In the genomic region with DNA sequence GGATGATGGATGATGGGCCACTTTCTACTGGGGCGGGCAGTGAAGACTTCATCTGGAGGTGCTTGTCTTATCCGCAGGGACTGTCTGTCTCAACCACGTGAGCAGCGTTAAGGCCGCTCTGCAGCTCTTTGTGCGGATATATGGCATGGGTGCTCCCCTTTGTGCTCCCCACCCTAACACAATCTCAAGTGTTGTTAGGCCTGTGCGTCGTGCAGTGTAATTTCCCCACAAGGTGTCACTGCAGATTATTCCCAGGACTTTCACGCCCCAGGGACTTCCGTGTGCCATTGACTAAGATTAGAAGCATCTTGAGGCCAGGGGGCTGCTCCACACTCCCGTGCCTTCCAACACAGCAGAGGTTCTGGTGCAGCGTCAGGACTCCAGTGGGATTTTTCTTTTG, we compare ENCODE assay signal across 16 cellular contexts.
A peak's percentile ranks its signal among the peaks of the same experiment; 100 is the strongest.
DNase-seq lines count a peak whose midpoint lies in the region; ATAC-seq, FAIRE-seq and TF ChIP-seq lines count a peak whose summit lies in the region.
"Had no signal": no experiment of that assay in that cellular context is flagged by ENCODE, and none has a peak within 500 bp of the region (broad histone marks: within the 10 kb centered on the region; RNA-seq: fewer than 3 reads in every experiment).

No MANE protein-coding gene starts in this region.

- peaks cover 3% of the 10 kb centered on the region for H3K4me1 Mint-ChIP-seq in progenitor cell of endocrine pancreas (ENCODE audit: low read depth)

- no peak overlapping the region for H3K4me2 ChIP-seq in HepG2 (ENCODE audit: low read depth, low read length)
- H3K4me2 ChIP-seq in IMR-90 (ENCODE audit: low read depth, low read length), result no peak overlapping the region

- H2BK15ac ChIP-seq in IMR-90 (ENCODE audit: low read depth, low read length), result no peak overlapping the region

- peak overlapping the region; percentile 34 for H2AK9ac ChIP-seq in IMR-90 (replicated peaks; ENCODE audit: low read depth, low read length, poor library complexity)

- H3K9ac ChIP-seq in HepG2 (ENCODE audit: insufficient read depth, low read depth, low read length) (no peak overlapping the region), IMR-90 (ENCODE audit: low read depth, low read length) (no peak overlapping the region)

- H3K18ac ChIP-seq in IMR-90 (ENCODE audit: low read depth, low read length), result no peak overlapping the region

- no peak overlapping the region for H3K14ac ChIP-seq in IMR-90 (replicated peaks; ENCODE audit: low read depth, low read length)

- no peak overlapping the region for H4K8ac ChIP-seq in IMR-90 (ENCODE audit: low read depth in 2 of 2, low read length in 2 of 2)

- no peak overlapping the region for H4K5ac ChIP-seq in IMR-90 (ENCODE audit: low read depth, low read length)

- H3K36me3 Mint-ChIP-seq in progenitor cell of endocrine pancreas (ENCODE audit: insufficient read depth), result peaks cover 8% of the 10 kb centered on the region

- TF ChIP-seq EP300 in HepG2 (IDR thresholded peaks at IDR 0.05; ENCODE audit: low read depth in 2 of 2, low read length in 2 of 2) (no peak), HepG2 (CRISPR knock-in tag; IDR thresholded peaks at IDR 0.05; ENCODE audit: borderline replicate concordance) (no peak)

- H2AFZ ChIP-seq in HepG2 (ENCODE audit: low read length) (no peak overlapping the region), IMR-90 (replicated peaks; ENCODE audit: low read length, poor library complexity) (no peak overlapping the region)

- H3K9me3 ChIP-seq in HepG2 (ENCODE audit: low read length), result no peaks in the 10 kb centered on the region
- no peaks in the 10 kb centered on the region for H3K9me3 ChIP-seq in right lobe of liver
- H3K9me3 ChIP-seq in IMR-90 (ENCODE audit: control insufficient read depth, insufficient read depth, low read length), result no peaks in the 10 kb centered on the region

- peak overlapping the region; percentile 39; the same call in 1 of the 2 replicates for H2AK5ac ChIP-seq in IMR-90 (ENCODE audit: low read depth, low read length)

- H3K4me3 ChIP-seq in HepG2 (replicated peaks in 1 of 3; ENCODE audit: insufficient read depth in 1 of 3, low read depth in 2 of 3, low read length in 3 of 3), result no peak overlapping the region
- H3K4me3 ChIP-seq in right lobe of liver, result no peak overlapping the region
- no peak overlapping the region for H3K4me3 ChIP-seq in IMR-90 (ENCODE audit: insufficient read depth, low read depth, low read length)

- peaks cover 2 to 14% of the 10 kb centered on the region in 2 experiments; a peak in 4 of 5 replicates for H3K36me3 ChIP-seq in HepG2 (replicated peaks in 1 of 2; ENCODE audit: control insufficient read depth in 1 of 2, insufficient read depth in 2 of 2, low read length in 2 of 2)
- no peaks in the 10 kb centered on the region for H3K36me3 ChIP-seq in right lobe of liver
- peaks cover 2% of the 10 kb centered on the region; the same call in 1 of the 2 replicates for H3K36me3 ChIP-seq in IMR-90 (ENCODE audit: control insufficient read depth, insufficient read depth, low read length)

- intact Hi-C loops in HepG2 (cut with micrococcal nuclease; ENCODE audit: unreplicated experiment) (no loop called here), right lobe of liver (cut with DNase I) (no loop called here), IMR-90 (cut with micrococcal nuclease) (no loop called here)

- TF ChIP-seq POLR2A in HepG2 (IDR thresholded peaks at IDR 0.05; ENCODE audit: insufficient read depth in 1 of 2, low read depth in 2 of 2, low read length in 2 of 2) (no peak), right lobe of liver (IDR thresholded peaks at IDR 0.05) (no peak), IMR-90 (IDR thresholded peaks at IDR 0.05; ENCODE audit: low read depth, low read length) (no peak), GM18505 (IDR thresholded peaks at IDR 0.05; ENCODE audit: borderline replicate concordance, extremely low read depth, insufficient read depth, insufficient read length) (no peak)

- H4K91ac ChIP-seq in IMR-90 (ENCODE audit: insufficient read depth, low read depth, low read length), result no peak overlapping the region; the same call in 1 of the 2 replicates

- no peak overlapping the region for H2BK20ac ChIP-seq in IMR-90 (ENCODE audit: low read depth, low read length)

- H4K20me1 ChIP-seq in HepG2 (ENCODE audit: insufficient read depth, low read length) (no peaks in the 10 kb centered on the region; the same call in 1 of the 2 replicates), IMR-90 (ENCODE audit: insufficient read depth, low read length) (peaks cover 33% of the 10 kb centered on the region; the same call in 1 of the 2 replicates)

- no peak overlapping the region for H3K4me3 Mint-ChIP-seq in progenitor cell of endocrine pancreas (ENCODE audit: low read depth)
- H3K4me3 Mint-ChIP-seq: CD4-positive, CD25-positive, alpha-beta regulatory T cell had no signal

- BruUV-seq in HepG2 (replicated peaks; lab: Mats Ljungman, UMichigan) (no TSS peak), IMR-90 (replicated peaks; lab: Mats Ljungman, UMichigan) (no TSS peak)

- no peak for FAIRE-seq in HepG2 (lab: Jason Lieb, UNC)
- FAIRE-seq: A204.1 had no signal

- H3K4me1 ChIP-seq in HepG2 (ENCODE audit: insufficient read depth, low read length) (peaks cover 21% of the 10 kb centered on the region), right lobe of liver (peaks cover 0 to 4% (median 0%) of the 10 kb centered on the region in 4 donors), IMR-90 (ENCODE audit: control insufficient read depth, insufficient read depth, low read length) (peaks cover 26% of the 10 kb centered on the region)

- ATAC-seq in HepG2 (peak; percentile 30; the same call in 1 of the 3 replicates), right lobe of liver (no peak), IMR-90 (ENCODE audit: low read depth) (no peak), HG03095 (IDR thresholded peaks at IDR 0.05; ENCODE audit: unreplicated experiment) (no peak), GM18505 (IDR thresholded peaks at IDR 0.05; ENCODE audit: unreplicated experiment) (no peak)

- peaks cover 17% of the 10 kb centered on the region for H3K79me2 ChIP-seq in HepG2 (ENCODE audit: insufficient read depth, low read length)

- POLR2A ChIA-PET in HepG2 (lab: Yijun Ruan, JAX) (interaction anchor here (0.7 kb wide), 1 partner anchor 66 kb away, joined by 3 read pairs; a partner anchor contains a TSS), IMR-90 (lab: Charles Lee; ENCODE audit: unreplicated experiment) (no interaction called here)

- DNase-seq in HepG2 (ENCODE audit: low spot score), result no peak
- DNase-seq in right lobe of liver, result no peak
- no peak for DNase-seq in IMR-90
- peak; percentile 23 for DNase-seq in dermis blood vessel endothelial cell
- DNase-seq in LoVo (ENCODE audit: low spot score), result no peak
- no peak for DNase-seq in progenitor cell of endocrine pancreas (ENCODE audit: low spot score, unreplicated experiment)
- DNase-seq: CD4-positive, CD25-positive, alpha-beta regulatory T cell; DMS79; NCI-H1417; NCI-H1930; NCI-H2171 treated with DMSO at 0.1 percent for 48 hours; T-helper 1 cell had no signal

- CTCF ChIA-PET in HepG2 (lab: Yijun Ruan, JAX; ENCODE audit: low intra/inter-chr PET ratio, low total read pairs) (interaction anchor here (1.9 kb wide), 1 partner anchor 29 kb away, joined by 7 read pairs; no protein-coding TSS in a partner anchor), IMR-90 (lab: Yijun Ruan, JAX) (interaction anchor here (1.0 to 1.2 kb wide), 3 partner anchors 12 to 29 kb away, joined by 3 to 5 read pairs (median 4); no protein-coding TSS in a partner anchor)

- H2BK120ac ChIP-seq in IMR-90 (ENCODE audit: low read depth, low read length), result no peak overlapping the region

- H3K27ac Mint-ChIP-seq in progenitor cell of endocrine pancreas, result no peak overlapping the region

- H3K56ac ChIP-seq in IMR-90 (ENCODE audit: extremely low read depth, insufficient read depth, low read length), result no peak overlapping the region

- no peaks in the 10 kb centered on the region for H3K9me3 Mint-ChIP-seq in progenitor cell of endocrine pancreas (ENCODE audit: low read depth)

- TF ChIP-seq CTCF in HepG2 (CRISPR knock-in tag; IDR thresholded peaks at IDR 0.05) (peak; percentile 57), right lobe of liver (IDR thresholded peaks at IDR 0.05) (no peak), IMR-90 (conservative IDR thresholded peaks at IDR 0.05; ENCODE audit: low read depth, low read length) (no peak), progenitor cell of endocrine pancreas (IDR thresholded peaks at IDR 0.05; ENCODE audit: unreplicated experiment) (no peak)

- TF ChIP-seq RAD21 in HepG2 (CRISPR knock-in tag; IDR thresholded peaks at IDR 0.05) (no peak), IMR-90 (IDR thresholded peaks at IDR 0.05; ENCODE audit: low read length) (no peak)

- no peaks in the 10 kb centered on the region for H3K27me3 ChIP-seq in HepG2 (ENCODE audit: control insufficient read depth in 1 of 2, insufficient read depth in 2 of 2, low read length in 2 of 2)
- no peaks in the 10 kb centered on the region for H3K27me3 ChIP-seq in right lobe of liver
- H3K27me3 ChIP-seq in IMR-90 (ENCODE audit: control insufficient read depth, insufficient read depth, low read length), result no peaks in the 10 kb centered on the region

- H3K4ac ChIP-seq in IMR-90 (ENCODE audit: low read depth, low read length), result no peak overlapping the region

- dilution Hi-C loops in IMR-90 (cut with HindIII; ENCODE audit: low sequenced_read_pairs, unreplicated experiment), result no loop called here

- H3K27ac ChIP-seq in HepG2 (ENCODE audit: extremely low read length, insufficient read depth, low read length) (no peak overlapping the region), right lobe of liver (no peak overlapping the region), IMR-90 (ENCODE audit: insufficient read depth, low read length) (no peak overlapping the region)
- H3K27ac ChIP-seq: HL-60 had no signal

- H2BK5ac ChIP-seq in IMR-90 (ENCODE audit: low read depth, low read length, poor library complexity, severe bottlenecking), result no peak overlapping the region

- 96% methylated on average over 9 of the region's 12 CpGs for WGBS in HepG2 (ENCODE audit: low lambda C conversion rate)
- WGBS in right lobe of liver (ENCODE audit: insufficient coverage, low coverage, low lambda C conversion rate, missing lambda C conversion rate), result 95% methylated on average over 9 of the region's 12 CpGs
- WGBS in IMR-90 (ENCODE audit: extremely low coverage in 2 of 2, insufficient read length in 1 of 2), 2 experiments, result 98% methylated on average over 8 of the region's 12 CpGs; no CpG with 5 or more reads in 1 of the 2 experiments

- peaks cover 35% of the 10 kb centered on the region for H3K9me1 ChIP-seq in IMR-90 (ENCODE audit: insufficient read depth, low read length)

- H3K27me3 Mint-ChIP-seq in progenitor cell of endocrine pancreas, result no peaks in the 10 kb centered on the region
- H3K27me3 Mint-ChIP-seq: CD4-positive, CD25-positive, alpha-beta regulatory T cell had no signal

- in situ Hi-C loops in HepG2 (cut with HindIII; ENCODE audit: extremely low pct_ligation_motif_present, low pct_unique_long_range_greater_than_20kb) (no loop called here), IMR-90 (cut with MboI; ENCODE audit: low sequenced_read_pairs) (no loop called here)

- peaks cover 44 to 78% of the 10 kb centered on the region in 2 experiments for H3K79me1 ChIP-seq in IMR-90 (ENCODE audit: low read depth in 1 of 2, low read length in 2 of 2)

- H3K23ac ChIP-seq in IMR-90 (ENCODE audit: low read depth, low read length), result no peak overlapping the region

TF ChIP-seq in IMR-90, 13 proteins besides CTCF, POLR2A, EP300 and RAD21 (continues in another document):
- no peak for TF ChIP-seq SMC3 (IDR thresholded peaks at IDR 0.05; ENCODE audit: low read depth, low read length)
